Comparison of ENCODE assay signal across 1 cellular context in the genomic region with DNA sequence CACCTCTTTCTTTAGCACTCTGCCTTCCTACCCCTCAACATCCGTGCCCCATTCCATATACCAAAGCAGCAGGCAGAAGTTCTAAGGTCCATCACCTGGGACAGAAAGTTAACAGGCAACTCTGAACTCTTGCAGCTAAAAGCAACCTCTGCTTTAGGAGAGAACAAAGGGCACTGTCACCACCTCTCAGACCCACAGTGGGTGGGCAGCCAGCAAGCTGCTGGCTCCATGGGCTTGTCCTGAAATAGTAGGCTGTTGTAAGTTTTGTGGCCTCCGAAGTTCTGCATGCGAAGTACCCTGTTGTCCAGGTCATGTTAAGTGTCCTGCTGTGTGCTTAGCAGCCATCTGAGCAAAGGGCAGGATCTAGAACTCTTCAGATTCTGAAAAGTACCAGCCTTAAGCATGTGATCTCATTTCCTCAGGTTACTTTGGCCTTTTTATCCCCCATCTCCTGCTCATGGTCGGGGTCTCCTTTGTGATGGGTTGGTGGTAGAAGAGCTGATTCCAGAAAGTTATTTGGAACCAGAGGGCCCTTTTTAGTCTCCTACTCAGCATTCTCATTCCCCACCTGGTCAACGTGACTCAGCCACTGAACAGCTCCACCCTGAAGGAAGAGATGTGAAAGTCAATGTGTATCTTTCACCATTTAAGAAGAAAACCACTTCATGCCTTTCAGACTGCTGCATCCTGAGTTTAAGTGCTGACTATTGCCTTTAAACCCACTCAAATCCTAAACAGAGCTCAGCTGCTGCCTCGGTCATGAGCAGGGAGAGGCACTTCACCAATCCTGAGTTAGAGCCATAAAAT.
TF ChIP-seq lines count a peak whose summit lies in the region.

No MANE protein-coding gene starts in this region.

TF ChIP-seq in neural cell, 6 proteins besides CTCF, POLR2A, EP300 and RAD21:
- TF ChIP-seq MXI1 (conservative IDR thresholded peaks at IDR 0.05; ENCODE audit: poor library complexity, severe bottlenecking) (no peak), SMC3 (conservative IDR thresholded peaks at IDR 0.05; ENCODE audit: poor library complexity) (no peak), POLR2AphosphoS5 (IDR thresholded peaks at IDR 0.05) (peak; percentile 1), TAF1 (IDR thresholded peaks at IDR 0.05; ENCODE audit: low read depth) (no peak), EZH2 (IDR thresholded peaks at IDR 0.05; ENCODE audit: borderline replicate concordance, insufficient read depth, low read length, poor library complexity, severe bottlenecking) (no peak)
- TF ChIP-seq, protein P1, sequence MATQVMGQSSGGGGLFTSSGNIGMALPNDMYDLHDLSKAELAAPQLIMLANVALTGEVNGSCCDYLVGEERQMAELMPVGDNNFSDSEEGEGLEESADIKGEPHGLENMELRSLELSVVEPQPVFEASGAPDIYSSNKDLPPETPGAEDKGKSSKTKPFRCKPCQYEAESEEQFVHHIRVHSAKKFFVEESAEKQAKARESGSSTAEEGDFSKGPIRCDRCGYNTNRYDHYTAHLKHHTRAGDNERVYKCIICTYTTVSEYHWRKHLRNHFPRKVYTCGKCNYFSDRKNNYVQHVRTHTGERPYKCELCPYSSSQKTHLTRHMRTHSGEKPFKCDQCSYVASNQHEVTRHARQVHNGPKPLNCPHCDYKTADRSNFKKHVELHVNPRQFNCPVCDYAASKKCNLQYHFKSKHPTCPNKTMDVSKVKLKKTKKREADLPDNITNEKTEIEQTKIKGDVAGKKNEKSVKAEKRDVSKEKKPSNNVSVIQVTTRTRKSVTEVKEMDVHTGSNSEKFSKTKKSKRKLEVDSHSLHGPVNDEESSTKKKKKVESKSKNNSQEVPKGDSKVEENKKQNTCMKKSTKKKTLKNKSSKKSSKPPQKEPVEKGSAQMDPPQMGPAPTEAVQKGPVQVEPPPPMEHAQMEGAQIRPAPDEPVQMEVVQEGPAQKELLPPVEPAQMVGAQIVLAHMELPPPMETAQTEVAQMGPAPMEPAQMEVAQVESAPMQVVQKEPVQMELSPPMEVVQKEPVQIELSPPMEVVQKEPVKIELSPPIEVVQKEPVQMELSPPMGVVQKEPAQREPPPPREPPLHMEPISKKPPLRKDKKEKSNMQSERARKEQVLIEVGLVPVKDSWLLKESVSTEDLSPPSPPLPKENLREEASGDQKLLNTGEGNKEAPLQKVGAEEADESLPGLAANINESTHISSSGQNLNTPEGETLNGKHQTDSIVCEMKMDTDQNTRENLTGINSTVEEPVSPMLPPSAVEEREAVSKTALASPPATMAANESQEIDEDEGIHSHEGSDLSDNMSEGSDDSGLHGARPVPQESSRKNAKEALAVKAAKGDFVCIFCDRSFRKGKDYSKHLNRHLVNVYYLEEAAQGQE (IDR thresholded peaks at IDR 0.05; ENCODE audit: borderline replicate concordance) = no peak
